Comparison of ENCODE assay signal across 19 cellular contexts in the genomic region with DNA sequence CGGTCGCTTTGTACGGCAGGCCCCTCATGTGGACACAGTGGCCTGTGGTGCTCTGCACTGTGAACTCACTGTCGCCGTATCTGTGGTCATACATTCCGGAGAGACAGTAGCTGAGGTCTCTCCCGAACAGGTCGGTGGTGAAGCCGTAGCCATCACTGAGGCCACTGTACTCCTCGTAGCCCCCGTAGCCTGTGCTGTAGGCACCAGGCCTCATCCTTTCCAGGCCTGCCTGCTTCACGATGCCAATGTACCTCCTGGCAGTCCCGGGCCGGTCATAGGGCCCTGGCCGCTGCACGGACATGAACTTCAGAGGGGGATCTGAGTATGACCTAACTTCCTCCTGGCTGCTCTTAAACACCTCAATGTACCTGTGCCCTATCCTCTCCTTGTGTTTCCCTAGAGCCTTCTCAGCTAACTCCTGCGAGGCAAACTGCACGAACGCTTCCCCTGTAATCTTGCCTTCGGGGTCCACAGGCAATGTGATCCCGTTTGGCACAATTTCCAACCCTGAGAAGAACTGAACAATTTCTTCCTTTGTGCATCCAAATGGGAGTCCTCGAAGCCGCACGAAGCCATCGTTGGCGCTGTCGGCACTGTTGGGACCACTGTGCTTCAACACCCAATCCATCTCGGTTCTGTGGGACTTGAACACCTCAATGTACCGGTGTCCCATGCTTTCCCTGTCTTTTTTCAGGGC. TPM values are rescaled to one million over a fixed set of nuclear protein-coding genes. Genes with fewer than 3 reads are reported as not detected.
DNase-seq lines count a peak whose midpoint lies in the region; ATAC-seq and TF ChIP-seq lines count a peak whose summit lies in the region.
"Had no signal": no experiment of that assay in that cellular context is flagged by ENCODE, and none has a peak within 500 bp of the region (broad histone marks: within the 10 kb centered on the region; RNA-seq: fewer than 3 reads in every experiment).

No MANE protein-coding gene starts in this region.

- DNase-seq in CD8-positive, alpha-beta memory T cell = no peak
- peak; percentile 0 for DNase-seq in HT-29 (ENCODE audit: low spot score)
- no peak for DNase-seq in MCF 10A (ENCODE audit: unreplicated experiment)
- no peak for DNase-seq in osteocyte (ENCODE audit: extremely low spot score, unreplicated experiment)
- DNase-seq in NCI-H1092 (lab: John Stamatoyannopoulos, UW) = no peak
- DNase-seq: erythroblast; GF-D8; heart right ventricle; left colon; NCI-H1417 treated with DMSO at 0.1 percent for 48 hours; NCI-H524; stimulated activated CD4-positive, alpha-beta T cell treated with anti-CD3 and anti-CD28 coated beads, Interleukin-4, amount 100 ng/mL, for 4 hours; stimulated activated naive CD4-positive, alpha-beta T cell treated with Interleukin-2 at 50 U/mL for 16 hours had no signal

- H3K27me3 Mint-ChIP-seq in CD8-positive, alpha-beta memory T cell = peaks cover 0 to 3% of the 10 kb centered on the region in 2 donors
- H3K27me3 Mint-ChIP-seq in MCF 10A (ENCODE audit: insufficient read depth, unreplicated experiment) (no peaks in the 10 kb centered on the region), osteocyte (ENCODE audit: unreplicated experiment) (no peaks in the 10 kb centered on the region)

- BruUV-seq in MCF 10A (replicated peaks; lab: Mats Ljungman, UMichigan) = TSS peak; percentile 33

- no peak overlapping the region for H3K4me3 Mint-ChIP-seq in CD8-positive, alpha-beta memory T cell
- H3K4me3 Mint-ChIP-seq in MCF 10A (ENCODE audit: unreplicated experiment) (no peak overlapping the region), osteocyte (ENCODE audit: unreplicated experiment) (no peak overlapping the region)

- POLR2A ChIA-PET in CD8-positive, alpha-beta memory T cell (lab: Charles Lee) = no interaction called here
- POLR2A ChIA-PET in MCF 10A (lab: Yijun Ruan, JAX) = interaction anchor here (0.7 to 1.2 kb wide), 2 partner anchors 9 to 1242 kb away, joined by 3 read pairs; no protein-coding TSS in a partner anchor

- peaks cover 56% of the 10 kb centered on the region for H3K36me3 ChIP-seq in CD8-positive, alpha-beta memory T cell (ENCODE audit: insufficient read depth, low read length)

- CTCF ChIA-PET in CD8-positive, alpha-beta memory T cell (lab: Charles Lee) = interaction anchor here (1.4 to 1.5 kb wide), 3 partner anchors 74 to 182 kb away, joined by 3 to 4 read pairs (median 3); no protein-coding TSS in a partner anchor
- CTCF ChIA-PET in MCF 10A (lab: Yijun Ruan, JAX) = no interaction called here

- H3K27ac ChIP-seq in CD8-positive, alpha-beta memory T cell (ENCODE audit: low read depth, low read length) = no peak overlapping the region
- H3K27ac ChIP-seq: heart right ventricle, right lobe of liver had no signal

- ATAC-seq in GM21737 (IDR thresholded peaks at IDR 0.05; ENCODE audit: unreplicated experiment) (no peak), GM21447 (IDR thresholded peaks at IDR 0.05; ENCODE audit: unreplicated experiment) (no peak)
- ATAC-seq: left colon had no signal

- H3K9me3 ChIP-seq in CD8-positive, alpha-beta memory T cell (ENCODE audit: low read length) = no peaks in the 10 kb centered on the region
- H3K9me3 ChIP-seq: heart right ventricle, right lobe of liver had no signal

- peaks cover 7 to 73% (median 28%) of the 10 kb centered on the region in 3 donors for H3K36me3 Mint-ChIP-seq in CD8-positive, alpha-beta memory T cell
- H3K36me3 Mint-ChIP-seq in MCF 10A (ENCODE audit: insufficient read depth, unreplicated experiment) = peaks cover 94% of the 10 kb centered on the region
- H3K36me3 Mint-ChIP-seq in osteocyte (ENCODE audit: unreplicated experiment) = peaks cover 53% of the 10 kb centered on the region

- intact Hi-C loops in MCF 10A (cut with micrococcal nuclease) = no loop called here

- H3K4me1 ChIP-seq in CD8-positive, alpha-beta memory T cell (ENCODE audit: insufficient read depth, low read length) = peaks cover 37% of the 10 kb centered on the region
- H3K4me1 ChIP-seq: right lobe of liver had no signal

- peak overlapping the region in 7 of 8 donors; percentile 55 to 93 (median 80) for H3K27ac Mint-ChIP-seq in CD8-positive, alpha-beta memory T cell
- H3K27ac Mint-ChIP-seq in MCF 10A (ENCODE audit: low read depth, unreplicated experiment) (no peak overlapping the region), osteocyte (ENCODE audit: unreplicated experiment) (peak overlapping the region; percentile 40)

- H3K27me3 ChIP-seq in CD8-positive, alpha-beta memory T cell (ENCODE audit: insufficient read depth, low read length, poor library complexity, severe bottlenecking) = no peaks in the 10 kb centered on the region
- H3K27me3 ChIP-seq: heart right ventricle, right lobe of liver had no signal

- peaks cover 42 to 78% (median 62%) of the 10 kb centered on the region in 3 donors for H3K4me1 Mint-ChIP-seq in CD8-positive, alpha-beta memory T cell
- peaks cover 12% of the 10 kb centered on the region for H3K4me1 Mint-ChIP-seq in MCF 10A (ENCODE audit: insufficient read depth, unreplicated experiment)
- H3K4me1 Mint-ChIP-seq in osteocyte (ENCODE audit: unreplicated experiment) = peaks cover 7% of the 10 kb centered on the region

- TF ChIP-seq CTCF in MCF 10A (IDR thresholded peaks at IDR 0.05; ENCODE audit: unreplicated experiment) (no peak), osteocyte (IDR thresholded peaks at IDR 0.05) (no peak)

- H3K4me3 ChIP-seq in CD8-positive, alpha-beta memory T cell (ENCODE audit: low read length) = no peak overlapping the region
- H3K4me3 ChIP-seq: heart right ventricle, right lobe of liver had no signal

- no peaks in the 10 kb centered on the region for H3K9me3 Mint-ChIP-seq in CD8-positive, alpha-beta memory T cell
- H3K9me3 Mint-ChIP-seq in MCF 10A (ENCODE audit: unreplicated experiment) = no peaks in the 10 kb centered on the region
- no peaks in the 10 kb centered on the region for H3K9me3 Mint-ChIP-seq in osteocyte (ENCODE audit: unreplicated experiment)

RNA-seq across cellular contexts. Expression of a gene that starts 15.7 kb away (rescaled TPM):
- total RNA-seq in CD8-positive, alpha-beta memory T cell = not detected
- polyA plus RNA-seq in CD8-positive, alpha-beta memory T cell = not detected
- not detected in 2 replicates for total RNA-seq in HT-29 (2014; rRNA removed; shearing (Covaris generic))
- total RNA-seq in MCF 10A (2022) (not detected in 2 replicates), osteocyte (not detected in 2 replicates)
- total RNA-seq: activated CD8-positive, alpha-beta memory T cell treated with anti-CD3 and anti-CD28 coated beads for 36 hours; left colon; right lobe of liver; RPMI7951 had no signal
- polyA plus RNA-seq: heart right ventricle, neural cell had no signal

RNA-seq across cellular contexts. Expression of a gene that starts 21.9 kb away (rescaled TPM):
- 100 to 1,000 TPM; 562 to 566 TPM for total RNA-seq in CD8-positive, alpha-beta memory T cell
- polyA plus RNA-seq in CD8-positive, alpha-beta memory T cell = 261 TPM
- 515 and 519 TPM in 2 replicates for total RNA-seq in HT-29 (2014; rRNA removed; shearing (Covaris generic))
- total RNA-seq in MCF 10A (2022) = 184 and 198 TPM in 2 replicates
- total RNA-seq in osteocyte = 189 and 200 TPM in 2 replicates

RNA-seq across cellular contexts. Expression of a gene that starts 49.8 kb away (rescaled TPM):
- 1 to 10 TPM; 1.5 to 4.2 TPM for total RNA-seq in CD8-positive, alpha-beta memory T cell
- polyA plus RNA-seq in CD8-positive, alpha-beta memory T cell = 7.9 TPM
- total RNA-seq in HT-29 (2014; rRNA removed; shearing (Covaris generic)) = 8.1 and 16.1 TPM in 2 replicates
- total RNA-seq in MCF 10A (2022) (2.2 and 2.6 TPM in 2 replicates), osteocyte (3.6 and 6.3 TPM in 2 replicates)
